In the genomic region with DNA sequence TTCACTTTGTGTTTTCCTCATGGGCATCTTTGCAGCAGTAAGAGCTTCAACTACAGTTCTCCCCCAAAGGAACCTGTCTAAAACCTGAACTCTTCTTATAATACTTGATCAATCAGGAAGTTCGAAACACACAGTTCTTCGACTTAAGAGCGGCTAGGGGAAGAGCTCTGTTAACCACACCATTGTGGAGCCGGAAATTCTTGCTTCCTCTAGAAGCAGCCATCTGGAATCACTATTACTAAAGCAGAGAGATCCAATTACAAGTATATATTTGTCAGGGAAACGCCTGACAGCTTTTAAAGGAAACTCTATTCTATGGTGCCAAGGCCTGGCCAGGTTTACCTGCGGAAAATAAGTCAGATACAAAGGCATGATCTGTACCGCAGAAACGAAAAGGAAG, we compare ENCODE assay signal across 8 cellular contexts.
A peak's percentile ranks its signal among the peaks of the same experiment; 100 is the strongest.
DNase-seq lines count a peak whose midpoint lies in the region; ATAC-seq and TF ChIP-seq lines count a peak whose summit lies in the region.

No MANE protein-coding gene starts in this region.

- TF ChIP-seq POLR2A in thyroid gland (IDR thresholded peaks at IDR 0.05) (no peak), lower leg skin (IDR thresholded peaks at IDR 0.05) (no peak)

- intact Hi-C loops in left lung (cut with DNase I), result no loop called here
- intact Hi-C loops in thyroid gland (cut with DNase I), result no loop called here
- intact Hi-C loops in lower leg skin (cut with DNase I; ENCODE audit: low total_unique reads), result no loop called here

- H3K27ac ChIP-seq in left lung (peak overlapping the region in 1 of 2 donors; percentile 24), thyroid gland (no peak overlapping the region), WERI-Rb-1 (no peak overlapping the region)

- ATAC-seq in GM21381 (IDR thresholded peaks at IDR 0.05; ENCODE audit: unreplicated experiment) (peak; percentile 82), left lung (peak; percentile 42)

- H3K4me1 ChIP-seq in left lung (peaks cover 0 to 7% of the 10 kb centered on the region in 2 donors), thyroid gland (no peaks in the 10 kb centered on the region)

- H3K36me3 ChIP-seq in left lung (no peaks in the 10 kb centered on the region), thyroid gland (no peaks in the 10 kb centered on the region), WERI-Rb-1 (no peaks in the 10 kb centered on the region)

- DNase-seq in EL (peak; percentile 37), KG1 (lab: John Stamatoyannopoulos, UW) (peak; percentile 71), left lung (no peak), thyroid gland (no peak), WERI-Rb-1 (no peak), lower leg skin (ENCODE audit: low spot score in 2 of 2) (no peak)
- peak; percentile 15 to 29 for DNase-seq in activated CD4-positive, alpha-beta T cell treated with anti-CD3 and anti-CD28 coated beads for 4 hours

- WGBS in thyroid gland, 2 donors, result 33 to 49% methylated on average over 8 of the region's 8 CpGs
- WGBS in lower leg skin, 2 donors, result 30 to 31% methylated on average over 8 of the region's 8 CpGs

- TF ChIP-seq CTCF in left lung (IDR thresholded peaks at IDR 0.05) (no peak), thyroid gland (IDR thresholded peaks at IDR 0.05) (no peak), WERI-Rb-1 (IDR thresholded peaks at IDR 0.05; ENCODE audit: low read depth, low read length) (no peak), lower leg skin (IDR thresholded peaks at IDR 0.05) (no peak)

- no peaks in the 10 kb centered on the region for H3K27me3 ChIP-seq in left lung
- no peaks in the 10 kb centered on the region for H3K27me3 ChIP-seq in thyroid gland
- H3K27me3 ChIP-seq in WERI-Rb-1 (ENCODE audit: insufficient read depth, low read depth, severe bottlenecking), result no peaks in the 10 kb centered on the region

- H3K4me3 ChIP-seq in left lung (no peak overlapping the region), thyroid gland (replicated peaks in 1 of 3) (no peak overlapping the region), WERI-Rb-1 (ENCODE audit: low read depth, low read length) (no peak overlapping the region), lower leg skin (ENCODE audit: low read depth, poor library complexity, severe bottlenecking) (no peak overlapping the region)

- H3K9me3 ChIP-seq in left lung, result no peaks in the 10 kb centered on the region
- H3K9me3 ChIP-seq in thyroid gland, result no peaks in the 10 kb centered on the region
- peaks cover 2% of the 10 kb centered on the region for H3K9me3 ChIP-seq in WERI-Rb-1 (ENCODE audit: severe bottlenecking)

Comparison
In these comparisons a context has a peak if more than half of its experiments do, and no peak if none do; other contexts are left out.
1. DNase-seq: peak in EL (single experiment), KG1 (single experiment) and activated CD4-positive, alpha-beta T cell treated with anti-CD3 and anti-CD28 coated beads for 4 hours (2 of 2); none in left lung (0 of 2), thyroid gland (0 of 2), WERI-Rb-1 (single experiment) and lower leg skin (0 of 2).